In genomic region chr16:47461598-47462266, GRCh38 we compare ENCODE assay signal across 7 cellular contexts. TPM values are rescaled to one million over a fixed set of nuclear protein-coding genes. Genes with fewer than 3 reads are reported as not detected.
DNase-seq lines count a peak whose midpoint lies in the region; ATAC-seq and TF ChIP-seq lines count a peak whose summit lies in the region.

No MANE protein-coding gene starts in this region.

- peaks cover 1% of the 10 kb centered on the region for H3K36me3 Mint-ChIP-seq in progenitor cell of endocrine pancreas (ENCODE audit: insufficient read depth)

- peaks cover 23% of the 10 kb centered on the region for H3K36me3 ChIP-seq in adipocyte (ENCODE audit: control insufficient read depth, insufficient read depth, low read length, severe bottlenecking)
- H3K36me3 ChIP-seq in left ventricle myocardium inferior, result peaks cover 18% of the 10 kb centered on the region

- TF ChIP-seq CTCF in left ventricle myocardium inferior (IDR thresholded peaks at IDR 0.05; ENCODE audit: borderline replicate concordance) (no peak), progenitor cell of endocrine pancreas (IDR thresholded peaks at IDR 0.05; ENCODE audit: unreplicated experiment) (no peak)

- H3K4me3 ChIP-seq in adipocyte (ENCODE audit: low read length) (peak overlapping the region; percentile 88), left ventricle myocardium inferior (peak overlapping the region; percentile 94)

- peaks cover 30% of the 10 kb centered on the region for H3K4me1 Mint-ChIP-seq in progenitor cell of endocrine pancreas (ENCODE audit: low read depth)

- DNase-seq in ELF-1 (ENCODE audit: low read depth, low spot score) (peak; percentile 56), NCI-H146 treated with DMSO at 0.1 percent for 48 hours (lab: John Stamatoyannopoulos, UW; ENCODE audit: unreplicated experiment) (peak; percentile 2), adipocyte (ENCODE audit: low read depth) (peak; percentile 60), left ventricle myocardium inferior (no peak), progenitor cell of endocrine pancreas (ENCODE audit: low spot score, unreplicated experiment) (no peak)

- H3K27me3 Mint-ChIP-seq in progenitor cell of endocrine pancreas, result no peaks in the 10 kb centered on the region

- no peaks in the 10 kb centered on the region for H3K9me3 Mint-ChIP-seq in progenitor cell of endocrine pancreas (ENCODE audit: low read depth)

- H3K9ac ChIP-seq in adipocyte (ENCODE audit: low read length), result peak overlapping the region; percentile 98

- peak overlapping the region; percentile 99 for H3K27ac Mint-ChIP-seq in progenitor cell of endocrine pancreas

- intact Hi-C loops in left ventricle myocardium inferior (cut with micrococcal nuclease), result no loop called here

- peaks cover 32% of the 10 kb centered on the region for H3K4me1 ChIP-seq in adipocyte (ENCODE audit: control insufficient read depth, insufficient read depth, low read length)
- H3K4me1 ChIP-seq in left ventricle myocardium inferior, result peaks cover 96% of the 10 kb centered on the region

- no peaks in the 10 kb centered on the region for H3K27me3 ChIP-seq in adipocyte (replicated peaks; ENCODE audit: control insufficient read depth, insufficient read depth, low read length)
- no peaks in the 10 kb centered on the region for H3K27me3 ChIP-seq in left ventricle myocardium inferior (ENCODE audit: low read depth)

- ATAC-seq in GM21619 (IDR thresholded peaks at IDR 0.05; ENCODE audit: unreplicated experiment) (peak; percentile 15), GM18873 (IDR thresholded peaks at IDR 0.05; ENCODE audit: low FRiP score, unreplicated experiment) (no peak)

- peak overlapping the region; percentile 99 for H3K27ac ChIP-seq in left ventricle myocardium inferior (replicated peaks)

- H3K4me3 Mint-ChIP-seq in progenitor cell of endocrine pancreas (ENCODE audit: low read depth), result peak overlapping the region; percentile 96

- H3K9me3 ChIP-seq in adipocyte (ENCODE audit: control insufficient read depth, low read length) (no peaks in the 10 kb centered on the region), left ventricle myocardium inferior (replicated peaks) (no peaks in the 10 kb centered on the region)

RNA-seq across cellular contexts. Expression of gene PHKB, which starts 0.6 kb away (rescaled TPM):
- 63.2 TPM for total RNA-seq in left ventricle myocardium inferior
- total RNA-seq in progenitor cell of endocrine pancreas, result 94.1 and 96.7 TPM in 2 replicates

RNA-seq across cellular contexts. Expression of gene ITFG1, which starts 0.9 kb away (rescaled TPM):
- total RNA-seq in left ventricle myocardium inferior (71.3 TPM), progenitor cell of endocrine pancreas (41.3 and 45.0 TPM in 2 replicates)

Comparison
In these comparisons a context has a peak if more than half of its experiments do, and no peak if none do; other contexts are left out.
1. DNase-seq: peak in ELF-1 (single experiment), NCI-H146 treated with DMSO at 0.1 percent for 48 hours (single experiment) and adipocyte (single experiment); none in left ventricle myocardium inferior (single experiment) and progenitor cell of endocrine pancreas (single experiment).